Comparison of ENCODE assay signal across 1 cellular context in genomic region chr1:89994805-89995594, GRCh38.
TF ChIP-seq lines count a peak whose summit lies in the region.

Gene ZNF326 (plus strand): TSS chr1:89995110. CDS start chr1:89995258, 148 bp downstream.

TF ChIP-seq in HepG2, 621 proteins besides CTCF, POLR2A, EP300 and RAD21 (continued from another document and continues in another):
- TF ChIP-seq KIAA2018 (CRISPR knock-in tag; IDR thresholded peaks at IDR 0.05; ENCODE audit: borderline replicate concordance) (no peak), ZNF678 (CRISPR knock-in tag; IDR thresholded peaks at IDR 0.05) (peak; percentile 61; the same call in 1 of the 2 replicates), ZNF547 (CRISPR knock-in tag; IDR thresholded peaks at IDR 0.05) (peak; percentile 94), REPIN1 (CRISPR knock-in tag; IDR thresholded peaks at IDR 0.05; ENCODE audit: borderline replicate concordance, low read depth) (peak; percentile 74; the same call in 1 of the 2 replicates), HCFC1 (IDR thresholded peaks at IDR 0.05; ENCODE audit: low read depth, low read length) (peak; percentile 31; the same call in 1 of the 2 replicates), ZNF430 (CRISPR knock-in tag; IDR thresholded peaks at IDR 0.05) (0 out of 2 replicates have a peak, but pooled peaks have one; percentile 71), ZNF781 (CRISPR knock-in tag; IDR thresholded peaks at IDR 0.05; ENCODE audit: borderline replicate concordance, not compliant biosample characterization) (no peak), GPN1 (CRISPR knock-in tag; IDR thresholded peaks at IDR 0.05; ENCODE audit: borderline replicate concordance) (no peak; the same call in 1 of the 2 replicates), POGZ (CRISPR knock-in tag; IDR thresholded peaks at IDR 0.05) (peak; percentile 95), ZNF552 (CRISPR knock-in tag; IDR thresholded peaks at IDR 0.05; ENCODE audit: borderline replicate concordance) (peak; percentile 64; the same call in 1 of the 2 replicates), ZNF136 (CRISPR knock-in tag; IDR thresholded peaks at IDR 0.05; ENCODE audit: low read depth) (peak; percentile 63; the same call in 1 of the 2 replicates), ZNF616 (CRISPR knock-in tag; IDR thresholded peaks at IDR 0.05; ENCODE audit: low read depth) (peak; percentile 24; the same call in 1 of the 2 replicates), NFIC (IDR thresholded peaks at IDR 0.05; ENCODE audit: low read length) (no peak), MEIS2 (CRISPR knock-in tag; IDR thresholded peaks at IDR 0.05) (peak; percentile 42; the same call in 1 of the 2 replicates), NFYB (CRISPR knock-in tag; IDR thresholded peaks at IDR 0.05) (peak; percentile 81), SMAD1 (CRISPR knock-in tag; IDR thresholded peaks at IDR 0.05; ENCODE audit: borderline replicate concordance, low read depth) (0 out of 2 replicates have a peak, but pooled peaks have one; percentile 57), ZNF460 (CRISPR knock-in tag; IDR thresholded peaks at IDR 0.05; ENCODE audit: borderline replicate concordance) (no peak), ZNF10 (CRISPR knock-in tag; IDR thresholded peaks at IDR 0.05; ENCODE audit: borderline replicate concordance, low read depth) (no peak), PRMT3 (CRISPR knock-in tag; IDR thresholded peaks at IDR 0.05; ENCODE audit: borderline replicate concordance, low read depth) (peak; percentile 70), ZNF713 (CRISPR knock-in tag; IDR thresholded peaks at IDR 0.05) (no peak), ZHX1 (CRISPR knock-in tag; IDR thresholded peaks at IDR 0.05; ENCODE audit: low read depth) (0 out of 2 replicates have a peak, but pooled peaks have one; percentile 75), ETV6 (CRISPR knock-in tag; conservative IDR thresholded peaks at IDR 0.05) (peak; percentile 75; the same call in 1 of the 2 replicates), ZNF282 (IDR thresholded peaks at IDR 0.05; ENCODE audit: partially characterized antibody) (no peak), TCF7 (IDR thresholded peaks at IDR 0.05; ENCODE audit: low read depth) (no peak), ZNF34 (CRISPR knock-in tag; IDR thresholded peaks at IDR 0.05; ENCODE audit: borderline replicate concordance) (no peak), ZNF260 (CRISPR knock-in tag; IDR thresholded peaks at IDR 0.05; ENCODE audit: borderline replicate concordance, low read depth) (no peak), ZNF280D (CRISPR knock-in tag; IDR thresholded peaks at IDR 0.05) (peak; percentile 90), ZFP37 (CRISPR knock-in tag; IDR thresholded peaks at IDR 0.05; ENCODE audit: borderline replicate concordance) (no peak), HOXD1 (CRISPR knock-in tag; IDR thresholded peaks at IDR 0.05) (no peak), ZBTB38 (CRISPR knock-in tag; IDR thresholded peaks at IDR 0.05) (peak; percentile 79), RNF2 (conservative IDR thresholded peaks at IDR 0.05; ENCODE audit: low read depth) (peak; percentile 30; the same call in 1 of the 2 replicates), POLR2AphosphoS2 (IDR thresholded peaks at IDR 0.05; ENCODE audit: low read depth, low read length) (peak; percentile 43; the same call in 1 of the 2 replicates), ZNF709 (CRISPR knock-in tag; IDR thresholded peaks at IDR 0.05) (peak; percentile 87; the same call in 1 of the 2 replicates), SUZ12 (IDR thresholded peaks at IDR 0.05; ENCODE audit: low read depth, low read length) (no peak), GFI1 (CRISPR knock-in tag; IDR thresholded peaks at IDR 0.05; ENCODE audit: borderline replicate concordance) (peak; percentile 33; the same call in 1 of the 2 replicates)
- TF ChIP-seq, protein P1, sequence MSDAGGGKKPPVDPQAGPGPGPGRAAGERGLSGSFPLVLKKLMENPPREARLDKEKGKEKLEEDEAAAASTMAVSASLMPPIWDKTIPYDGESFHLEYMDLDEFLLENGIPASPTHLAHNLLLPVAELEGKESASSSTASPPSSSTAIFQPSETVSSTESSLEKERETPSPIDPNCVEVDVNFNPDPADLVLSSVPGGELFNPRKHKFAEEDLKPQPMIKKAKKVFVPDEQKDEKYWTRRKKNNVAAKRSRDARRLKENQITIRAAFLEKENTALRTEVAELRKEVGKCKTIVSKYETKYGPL (CRISPR knock-in tag; IDR thresholded peaks at IDR 0.05) = 0 out of 2 replicates have a peak, but pooled peaks have one; percentile 12
- TF ChIP-seq, protein P2, sequence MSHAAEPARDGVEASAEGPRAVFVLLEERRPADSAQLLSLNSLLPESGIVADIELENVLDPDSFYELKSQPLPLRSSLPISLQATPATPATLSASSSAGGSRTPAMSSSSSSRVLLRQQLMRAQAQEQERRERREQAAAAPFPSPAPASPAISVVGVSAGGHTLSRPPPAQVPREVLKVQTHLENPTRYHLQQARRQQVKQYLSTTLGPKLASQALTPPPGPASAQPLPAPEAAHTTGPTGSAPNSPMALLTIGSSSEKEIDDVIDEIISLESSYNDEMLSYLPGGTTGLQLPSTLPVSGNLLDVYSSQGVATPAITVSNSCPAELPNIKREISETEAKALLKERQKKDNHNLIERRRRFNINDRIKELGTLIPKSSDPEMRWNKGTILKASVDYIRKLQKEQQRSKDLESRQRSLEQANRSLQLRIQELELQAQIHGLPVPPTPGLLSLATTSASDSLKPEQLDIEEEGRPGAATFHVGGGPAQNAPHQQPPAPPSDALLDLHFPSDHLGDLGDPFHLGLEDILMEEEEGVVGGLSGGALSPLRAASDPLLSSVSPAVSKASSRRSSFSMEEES (CRISPR knock-in tag; IDR thresholded peaks at IDR 0.05) = no peak; the same call in 1 of the 2 replicates
- TF ChIP-seq, protein P3, sequence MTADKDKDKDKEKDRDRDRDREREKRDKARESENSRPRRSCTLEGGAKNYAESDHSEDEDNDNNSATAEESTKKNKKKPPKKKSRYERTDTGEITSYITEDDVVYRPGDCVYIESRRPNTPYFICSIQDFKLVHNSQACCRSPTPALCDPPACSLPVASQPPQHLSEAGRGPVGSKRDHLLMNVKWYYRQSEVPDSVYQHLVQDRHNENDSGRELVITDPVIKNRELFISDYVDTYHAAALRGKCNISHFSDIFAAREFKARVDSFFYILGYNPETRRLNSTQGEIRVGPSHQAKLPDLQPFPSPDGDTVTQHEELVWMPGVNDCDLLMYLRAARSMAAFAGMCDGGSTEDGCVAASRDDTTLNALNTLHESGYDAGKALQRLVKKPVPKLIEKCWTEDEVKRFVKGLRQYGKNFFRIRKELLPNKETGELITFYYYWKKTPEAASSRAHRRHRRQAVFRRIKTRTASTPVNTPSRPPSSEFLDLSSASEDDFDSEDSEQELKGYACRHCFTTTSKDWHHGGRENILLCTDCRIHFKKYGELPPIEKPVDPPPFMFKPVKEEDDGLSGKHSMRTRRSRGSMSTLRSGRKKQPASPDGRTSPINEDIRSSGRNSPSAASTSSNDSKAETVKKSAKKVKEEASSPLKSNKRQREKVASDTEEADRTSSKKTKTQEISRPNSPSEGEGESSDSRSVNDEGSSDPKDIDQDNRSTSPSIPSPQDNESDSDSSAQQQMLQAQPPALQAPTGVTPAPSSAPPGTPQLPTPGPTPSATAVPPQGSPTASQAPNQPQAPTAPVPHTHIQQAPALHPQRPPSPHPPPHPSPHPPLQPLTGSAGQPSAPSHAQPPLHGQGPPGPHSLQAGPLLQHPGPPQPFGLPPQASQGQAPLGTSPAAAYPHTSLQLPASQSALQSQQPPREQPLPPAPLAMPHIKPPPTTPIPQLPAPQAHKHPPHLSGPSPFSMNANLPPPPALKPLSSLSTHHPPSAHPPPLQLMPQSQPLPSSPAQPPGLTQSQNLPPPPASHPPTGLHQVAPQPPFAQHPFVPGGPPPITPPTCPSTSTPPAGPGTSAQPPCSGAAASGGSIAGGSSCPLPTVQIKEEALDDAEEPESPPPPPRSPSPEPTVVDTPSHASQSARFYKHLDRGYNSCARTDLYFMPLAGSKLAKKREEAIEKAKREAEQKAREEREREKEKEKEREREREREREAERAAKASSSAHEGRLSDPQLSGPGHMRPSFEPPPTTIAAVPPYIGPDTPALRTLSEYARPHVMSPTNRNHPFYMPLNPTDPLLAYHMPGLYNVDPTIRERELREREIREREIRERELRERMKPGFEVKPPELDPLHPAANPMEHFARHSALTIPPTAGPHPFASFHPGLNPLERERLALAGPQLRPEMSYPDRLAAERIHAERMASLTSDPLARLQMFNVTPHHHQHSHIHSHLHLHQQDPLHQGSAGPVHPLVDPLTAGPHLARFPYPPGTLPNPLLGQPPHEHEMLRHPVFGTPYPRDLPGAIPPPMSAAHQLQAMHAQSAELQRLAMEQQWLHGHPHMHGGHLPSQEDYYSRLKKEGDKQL (CRISPR knock-in tag; IDR thresholded peaks at IDR 0.05; ENCODE audit: low read depth) = peak; percentile 45; the same call in 1 of the 2 replicates
